14 cellular contexts compared by ENCODE assay signal in genomic region chr3:48945432-48945831, GRCh38. TPM values are rescaled to one million over a fixed set of nuclear protein-coding genes. Genes with fewer than 3 reads are reported as not detected.
A peak's percentile ranks its signal among the peaks of the same experiment; 100 is the strongest.
DNase-seq lines count a peak whose midpoint lies in the region; ATAC-seq lines count a peak whose summit lies in the region.
"Had no signal": no experiment of that assay in that cellular context is flagged by ENCODE, and none has a peak within 500 bp of the region (broad histone marks: within the 10 kb centered on the region; RNA-seq: fewer than 3 reads in every experiment).

No MANE protein-coding gene starts in this region.

- H3K9me3 ChIP-seq in Karpas-422 (ENCODE audit: low read length), result no peaks in the 10 kb centered on the region

- peak overlapping the region; percentile 10 for H3K4me2 ChIP-seq in Karpas-422 (ENCODE audit: low read depth, low read length, poor library complexity, severe bottlenecking)

- no peak overlapping the region for H3K4me3 ChIP-seq in Karpas-422 (ENCODE audit: low read length)

- peaks cover 12% of the 10 kb centered on the region; the same call in 1 of the 2 replicates for H4K20me1 ChIP-seq in Karpas-422 (ENCODE audit: insufficient read depth, low read depth, low read length)

- no peak for DNase-seq in activated T-cell treated with anti-CD3 and anti-CD28 coated beads, Interleukin-2, amount 50 U/mL, for 72 hours
- no peak for DNase-seq in activated T-cell treated with anti-CD3 and anti-CD28 coated beads, Interleukin-2, amount 50 U/mL, for 4 hours
- DNase-seq in Karpas-422 (no peak), retina (no peak)
- DNase-seq in activated naive CD8-positive, alpha-beta T cell treated with anti-CD3 and anti-CD28 coated beads, Interleukin-2, amount 10 ng/mL, durations not matched to agents 7 days and 5 days, result no peak
- no peak for DNase-seq in stimulated activated effector memory CD8-positive, alpha-beta T cell treated with anti-CD3 and anti-CD28 coated beads, Interleukin-12 subunit alpha, Interleukin-12 subunit beta, amount 100 ng/mL, for 72 hours (ENCODE audit: low spot score in 2 of 2)
- DNase-seq: amniotic stem cell, KG1, NCI-H1417, posterior cingulate gyrus had no signal

- H3K27ac ChIP-seq in Karpas-422 (ENCODE audit: low read length), result no peak overlapping the region; the same call in 1 of the 2 replicates

- no peaks in the 10 kb centered on the region for H3K27me3 Mint-ChIP-seq in activated T-cell treated with anti-CD3 and anti-CD28 coated beads, Interleukin-2, amount 50 U/mL, for 72 hours (ENCODE audit: low read depth)
- no peaks in the 10 kb centered on the region for H3K27me3 Mint-ChIP-seq in activated T-cell treated with anti-CD3 and anti-CD28 coated beads, Interleukin-2, amount 50 U/mL, for 4 hours (ENCODE audit: low read depth)
- H3K27me3 Mint-ChIP-seq in activated naive CD8-positive, alpha-beta T cell treated with anti-CD3 and anti-CD28 coated beads, Interleukin-2, amount 10 ng/mL, durations not matched to agents 7 days and 5 days, result no peaks in the 10 kb centered on the region
- H3K27me3 Mint-ChIP-seq: central memory CD8-positive, alpha-beta T cell had no signal

- POLR2A ChIA-PET in activated naive CD8-positive, alpha-beta T cell treated with anti-CD3 and anti-CD28 coated beads, Interleukin-2, amount 10 ng/mL, durations not matched to agents 7 days and 5 days (lab: Charles Lee), result no interaction called here

- H3K9me2 ChIP-seq in Karpas-422 (replicated peaks; ENCODE audit: insufficient read depth, low read length), result no peaks in the 10 kb centered on the region

- peak overlapping the region; percentile 94 for H3K27ac Mint-ChIP-seq in activated T-cell treated with anti-CD3 and anti-CD28 coated beads, Interleukin-2, amount 50 U/mL, for 72 hours
- H3K27ac Mint-ChIP-seq in activated naive CD8-positive, alpha-beta T cell treated with anti-CD3 and anti-CD28 coated beads, Interleukin-2, amount 10 ng/mL, durations not matched to agents 7 days and 5 days, result peak overlapping the region; percentile 58
- H3K27ac Mint-ChIP-seq in stimulated activated effector memory CD8-positive, alpha-beta T cell treated with anti-CD3 and anti-CD28 coated beads, Interleukin-12 subunit alpha, Interleukin-12 subunit beta, amount 100 ng/mL, for 72 hours, result peak overlapping the region; percentile 92

- no peak overlapping the region for H3K9ac ChIP-seq in Karpas-422 (ENCODE audit: low read length)

- no peaks in the 10 kb centered on the region for H3K9me3 Mint-ChIP-seq in activated T-cell treated with anti-CD3 and anti-CD28 coated beads, Interleukin-2, amount 50 U/mL, for 72 hours
- no peaks in the 10 kb centered on the region for H3K9me3 Mint-ChIP-seq in activated T-cell treated with anti-CD3 and anti-CD28 coated beads, Interleukin-2, amount 50 U/mL, for 4 hours
- no peaks in the 10 kb centered on the region for H3K9me3 Mint-ChIP-seq in activated naive CD8-positive, alpha-beta T cell treated with anti-CD3 and anti-CD28 coated beads, Interleukin-2, amount 10 ng/mL, durations not matched to agents 7 days and 5 days
- H3K9me3 Mint-ChIP-seq in stimulated activated effector memory CD8-positive, alpha-beta T cell treated with anti-CD3 and anti-CD28 coated beads, Interleukin-12 subunit alpha, Interleukin-12 subunit beta, amount 100 ng/mL, for 72 hours, result no peaks in the 10 kb centered on the region
- H3K9me3 Mint-ChIP-seq: central memory CD8-positive, alpha-beta T cell had no signal

- peaks cover 50% of the 10 kb centered on the region for H3K4me1 ChIP-seq in Karpas-422 (ENCODE audit: low read length)

- H3K27me3 ChIP-seq in Karpas-422 (ENCODE audit: low read length), result no peaks in the 10 kb centered on the region

- ATAC-seq in activated T-cell treated with anti-CD3 and anti-CD28 coated beads, Interleukin-2, amount 50 U/mL, for 72 hours (replicated peaks in 1 of 2), result peak in 1 of 2 donors; percentile 38
- ATAC-seq in activated T-cell treated with anti-CD3 and anti-CD28 coated beads, Interleukin-2, amount 50 U/mL, for 4 hours, result no peak
- ATAC-seq in activated naive CD8-positive, alpha-beta T cell treated with anti-CD3 and anti-CD28 coated beads, Interleukin-2, amount 10 ng/mL, durations not matched to agents 7 days and 5 days (ENCODE audit: low read depth), result no peak
- ATAC-seq in stimulated activated effector memory CD8-positive, alpha-beta T cell treated with anti-CD3 and anti-CD28 coated beads, Interleukin-12 subunit alpha, Interleukin-12 subunit beta, amount 100 ng/mL, for 72 hours, result peak; percentile 75
- ATAC-seq in HG02938 (IDR thresholded peaks at IDR 0.05; ENCODE audit: unreplicated experiment) (no peak), HG03442 (IDR thresholded peaks at IDR 0.05; ENCODE audit: unreplicated experiment) (no peak)
- ATAC-seq: left lobe of liver had no signal

- peaks cover 2 to 9% of the 10 kb centered on the region in 2 donors for H3K36me3 Mint-ChIP-seq in activated T-cell treated with anti-CD3 and anti-CD28 coated beads, Interleukin-2, amount 50 U/mL, for 72 hours (ENCODE audit: insufficient read depth in 2 of 2)
- H3K36me3 Mint-ChIP-seq in activated T-cell treated with anti-CD3 and anti-CD28 coated beads, Interleukin-2, amount 50 U/mL, for 4 hours (ENCODE audit: insufficient read depth), result peaks cover 8% of the 10 kb centered on the region
- H3K36me3 Mint-ChIP-seq in activated naive CD8-positive, alpha-beta T cell treated with anti-CD3 and anti-CD28 coated beads, Interleukin-2, amount 10 ng/mL, durations not matched to agents 7 days and 5 days, result peaks cover 14% of the 10 kb centered on the region
- peaks cover 69% of the 10 kb centered on the region for H3K36me3 Mint-ChIP-seq in stimulated activated effector memory CD8-positive, alpha-beta T cell treated with anti-CD3 and anti-CD28 coated beads, Interleukin-12 subunit alpha, Interleukin-12 subunit beta, amount 100 ng/mL, for 72 hours

- H3K79me2 ChIP-seq in Karpas-422 (ENCODE audit: low read length), result peaks cover 84% of the 10 kb centered on the region

- H3K4me3 Mint-ChIP-seq in activated T-cell treated with anti-CD3 and anti-CD28 coated beads, Interleukin-2, amount 50 U/mL, for 72 hours, result peak overlapping the region in 1 of 2 donors; percentile 65
- no peak overlapping the region for H3K4me3 Mint-ChIP-seq in activated T-cell treated with anti-CD3 and anti-CD28 coated beads, Interleukin-2, amount 50 U/mL, for 4 hours
- H3K4me3 Mint-ChIP-seq in activated naive CD8-positive, alpha-beta T cell treated with anti-CD3 and anti-CD28 coated beads, Interleukin-2, amount 10 ng/mL, durations not matched to agents 7 days and 5 days, result peak overlapping the region; percentile 33
- H3K4me3 Mint-ChIP-seq in stimulated activated effector memory CD8-positive, alpha-beta T cell treated with anti-CD3 and anti-CD28 coated beads, Interleukin-12 subunit alpha, Interleukin-12 subunit beta, amount 100 ng/mL, for 72 hours, result peak overlapping the region; percentile 47
- H3K4me3 Mint-ChIP-seq: central memory CD8-positive, alpha-beta T cell had no signal

- peaks cover 24% of the 10 kb centered on the region for H3K4me1 Mint-ChIP-seq in activated T-cell treated with anti-CD3 and anti-CD28 coated beads, Interleukin-2, amount 50 U/mL, for 72 hours (ENCODE audit: low read depth)
- H3K4me1 Mint-ChIP-seq in activated T-cell treated with anti-CD3 and anti-CD28 coated beads, Interleukin-2, amount 50 U/mL, for 4 hours (ENCODE audit: low read depth), result peaks cover 17% of the 10 kb centered on the region
- peaks cover 20% of the 10 kb centered on the region for H3K4me1 Mint-ChIP-seq in activated naive CD8-positive, alpha-beta T cell treated with anti-CD3 and anti-CD28 coated beads, Interleukin-2, amount 10 ng/mL, durations not matched to agents 7 days and 5 days
- H3K4me1 Mint-ChIP-seq in stimulated activated effector memory CD8-positive, alpha-beta T cell treated with anti-CD3 and anti-CD28 coated beads, Interleukin-12 subunit alpha, Interleukin-12 subunit beta, amount 100 ng/mL, for 72 hours, result peaks cover 34% of the 10 kb centered on the region

- H3K36me3 ChIP-seq in Karpas-422 (ENCODE audit: insufficient read depth, low read length), result no peaks in the 10 kb centered on the region

- no peak overlapping the region for H2AFZ ChIP-seq in Karpas-422 (ENCODE audit: low read length)

RNA-seq across cellular contexts. Expression of gene ARIH2, which starts 26.8 kb away (rescaled TPM):
- 100 to 1,000 TPM; 174 to 183 TPM for total RNA-seq in activated T-cell treated with anti-CD3 and anti-CD28 coated beads, Interleukin-2, amount 50 U/mL, for 72 hours
- total RNA-seq in activated T-cell treated with anti-CD3 and anti-CD28 coated beads, Interleukin-2, amount 50 U/mL, for 4 hours, result 100 to 1,000 TPM; 144 to 161 (median 146) TPM
- total RNA-seq in Karpas-422 (2014; rRNA removed; shearing (Covaris generic); ENCODE audit: low replicate concordance), result 86.4 and 113 TPM in 2 replicates
- total RNA-seq in activated naive CD8-positive, alpha-beta T cell treated with anti-CD3 and anti-CD28 coated beads, Interleukin-2, amount 10 ng/mL, durations not matched to agents 7 days and 5 days, result 100 to 1,000 TPM; 108 to 118 TPM

RNA-seq across cellular contexts. Expression of gene P4HTM, which starts 44.6 kb away (rescaled TPM):
- 10 to 100 TPM; 42.0 to 45.7 TPM for total RNA-seq in activated T-cell treated with anti-CD3 and anti-CD28 coated beads, Interleukin-2, amount 50 U/mL, for 72 hours
- total RNA-seq in activated T-cell treated with anti-CD3 and anti-CD28 coated beads, Interleukin-2, amount 50 U/mL, for 4 hours, result 10 to 100 TPM; 25.7 to 28.2 (median 26.3) TPM
- total RNA-seq in Karpas-422 (2014; rRNA removed; shearing (Covaris generic); ENCODE audit: low replicate concordance), result 36.1 and 86.7 TPM in 2 replicates
- 10 to 100 TPM; 57.4 to 57.7 TPM for total RNA-seq in activated naive CD8-positive, alpha-beta T cell treated with anti-CD3 and anti-CD28 coated beads, Interleukin-2, amount 10 ng/mL, durations not matched to agents 7 days and 5 days

RNA-seq across cellular contexts. Expression of gene SLC25A20, which starts 46.8 kb away (rescaled TPM):
- 10 to 100 TPM; 23.6 to 29.3 TPM for total RNA-seq in activated T-cell treated with anti-CD3 and anti-CD28 coated beads, Interleukin-2, amount 50 U/mL, for 72 hours
- total RNA-seq in activated T-cell treated with anti-CD3 and anti-CD28 coated beads, Interleukin-2, amount 50 U/mL, for 4 hours, result 10 to 100 TPM; 13.9 to 19.0 (median 17.5) TPM
- total RNA-seq in Karpas-422 (2014; rRNA removed; shearing (Covaris generic); ENCODE audit: low replicate concordance), result 20.5 and 33.8 TPM in 2 replicates
- 10 to 100 TPM; 27.5 to 28.3 TPM for total RNA-seq in activated naive CD8-positive, alpha-beta T cell treated with anti-CD3 and anti-CD28 coated beads, Interleukin-2, amount 10 ng/mL, durations not matched to agents 7 days and 5 days
